Comparison of ENCODE assay signal across 21 cellular contexts in genomic region chr5:42621242-42621641, GRCh38.
DNase-seq lines count a peak whose midpoint lies in the region; ATAC-seq and TF ChIP-seq lines count a peak whose summit lies in the region.
"Had no signal": no experiment of that assay in that cellular context is flagged by ENCODE, and none has a peak within 500 bp of the region (broad histone marks: within the 10 kb centered on the region; RNA-seq: fewer than 3 reads in every experiment).

No MANE protein-coding gene starts in this region.

- peak overlapping the region; percentile 66 for H3K27ac ChIP-seq in OCI-LY7 (ENCODE audit: low read depth, low read length, poor library complexity, severe bottlenecking)
- H3K27ac ChIP-seq in right lobe of liver, result peak overlapping the region in 2 of 3 donors; percentile 1 to 6
- no peak overlapping the region for H3K27ac ChIP-seq in RWPE1
- H3K27ac ChIP-seq: brain microvascular endothelial cell had no signal

- POLR2A ChIA-PET in OCI-LY7 (lab: Charles Lee) (interaction anchor here (0.6 to 1.5 kb wide), 5 partner anchors 8 to 55 kb away, joined by 3 to 4 read pairs (median 3); no protein-coding TSS in a partner anchor), Caco-2 (lab: Charles Lee) (no interaction called here), RWPE1 (lab: Yijun Ruan, JAX; ENCODE audit: low non-redundant PET) (no interaction called here)

- CTCF ChIA-PET in OCI-LY7 (lab: Charles Lee; ENCODE audit: unreplicated experiment), result interaction anchor here (0.9 kb wide), 1 partner anchor 9 kb away, joined by 3 read pairs; no protein-coding TSS in a partner anchor
- CTCF ChIA-PET in Caco-2 (lab: Charles Lee), result no interaction called here
- CTCF ChIA-PET in RWPE1 (lab: Yijun Ruan, JAX), result no interaction called here

- 39% methylated on average over 3 of the region's 3 CpGs for WGBS in right lobe of liver (ENCODE audit: insufficient coverage, low coverage, low lambda C conversion rate, missing lambda C conversion rate)

- H3K27me3 ChIP-seq in right lobe of liver, result no peaks in the 10 kb centered on the region
- H3K27me3 ChIP-seq in Caco-2 (replicated peaks; ENCODE audit: control insufficient read depth, insufficient read depth, low read length), result no peaks in the 10 kb centered on the region
- H3K27me3 ChIP-seq: brain microvascular endothelial cell had no signal

- peaks cover 24% of the 10 kb centered on the region for H3K4me1 ChIP-seq in OCI-LY7 (ENCODE audit: insufficient read depth, low read length, poor library complexity, severe bottlenecking)
- peaks cover 0 to 16% (median 3%) of the 10 kb centered on the region in 4 donors for H3K4me1 ChIP-seq in right lobe of liver
- no peaks in the 10 kb centered on the region for H3K4me1 ChIP-seq in Caco-2

- H3K4me2 ChIP-seq in OCI-LY7 (ENCODE audit: low read length), result peak overlapping the region; percentile 52

- intact Hi-C loops in OCI-LY7 (cut with micrococcal nuclease; ENCODE audit: unreplicated experiment), result no loop called here
- intact Hi-C loops in right lobe of liver (cut with DNase I), result no loop called here
- intact Hi-C loops in sciatic nerve (cut with DNase I), result no loop called here
- intact Hi-C loops in Caco-2 (cut with micrococcal nuclease; ENCODE audit: unreplicated experiment), result no loop called here

- no peaks in the 10 kb centered on the region for H3K36me3 Mint-ChIP-seq in Caco-2 (ENCODE audit: insufficient read depth, unreplicated experiment)
- H3K36me3 Mint-ChIP-seq: activated naive CD8-positive, alpha-beta T cell treated with anti-CD3 and anti-CD28 coated beads for 36 hours had no signal

- no peaks in the 10 kb centered on the region for H3K9me3 Mint-ChIP-seq in Caco-2 (ENCODE audit: unreplicated experiment)
- H3K9me3 Mint-ChIP-seq: activated naive CD8-positive, alpha-beta T cell treated with anti-CD3 and anti-CD28 coated beads for 36 hours; stimulated activated naive CD8-positive, alpha-beta T cell treated with anti-CD3 and anti-CD28 coated beads, Interleukin-15, amount 100 ng/mL, for 72 hours had no signal

- ATAC-seq in right lobe of liver (peak; percentile 46 to 76 (median 54)), sciatic nerve (peak; percentile 54), GM21786 (IDR thresholded peaks at IDR 0.05; ENCODE audit: unreplicated experiment) (no peak)
- ATAC-seq: GM12878; stimulated activated naive CD8-positive, alpha-beta T cell treated with anti-CD3 and anti-CD28 coated beads, Interleukin-15, amount 100 ng/mL, for 72 hours had no signal

- no peaks in the 10 kb centered on the region for H3K79me2 ChIP-seq in OCI-LY7 (ENCODE audit: insufficient read depth, low read depth, low read length)

- no peaks in the 10 kb centered on the region for H3K9me2 ChIP-seq in OCI-LY7 (ENCODE audit: insufficient read depth, low read length)

- no peak overlapping the region for H3K4me3 ChIP-seq in GM12865 (ENCODE audit: low read depth, low read length)
- no peak overlapping the region for H3K4me3 ChIP-seq in OCI-LY7 (ENCODE audit: low read depth, low read length, poor library complexity, severe bottlenecking)
- no peak overlapping the region for H3K4me3 ChIP-seq in right lobe of liver
- H3K4me3 ChIP-seq in Caco-2 (ENCODE audit: low read depth, low read length), result no peak overlapping the region
- H3K4me3 ChIP-seq: GM12878 had no signal

- H3K36me3 ChIP-seq in OCI-LY7 (ENCODE audit: insufficient read depth, low read length) (no peaks in the 10 kb centered on the region), right lobe of liver (no peaks in the 10 kb centered on the region), Caco-2 (ENCODE audit: control insufficient read depth, insufficient read depth, low read length) (no peaks in the 10 kb centered on the region)
- H3K36me3 ChIP-seq: brain microvascular endothelial cell had no signal

- no peak overlapping the region for H3K27ac Mint-ChIP-seq in Caco-2 (ENCODE audit: unreplicated experiment)
- H3K27ac Mint-ChIP-seq: activated naive CD8-positive, alpha-beta T cell treated with anti-CD3 and anti-CD28 coated beads for 36 hours; stimulated activated naive CD8-positive, alpha-beta T cell treated with anti-CD3 and anti-CD28 coated beads, Interleukin-15, amount 100 ng/mL, for 72 hours had no signal

- TF ChIP-seq CTCF in GM12865 (IDR thresholded peaks at IDR 0.05; ENCODE audit: insufficient read depth, low read depth, low read length, missing control alignments) (no peak), OCI-LY7 (conservative IDR thresholded peaks at IDR 0.05; ENCODE audit: low read length) (no peak), right lobe of liver (IDR thresholded peaks at IDR 0.05) (no peak), Caco-2 (IDR thresholded peaks at IDR 0.05; ENCODE audit: insufficient read depth in 1 of 2, low read depth in 1 of 2, low read length in 1 of 2, severe bottlenecking in 1 of 2, unreplicated experiment in 1 of 2) (no peak), RWPE1 (conservative IDR thresholded peaks at IDR 0.05; ENCODE audit: low read depth) (no peak)

- H3K27me3 Mint-ChIP-seq in Caco-2 (ENCODE audit: insufficient read depth, unreplicated experiment), result peaks cover under 1% of the 10 kb centered on the region

- H2AFZ ChIP-seq in OCI-LY7 (ENCODE audit: low read length), result peak overlapping the region; percentile 79

- H3K4me3 Mint-ChIP-seq in Caco-2 (ENCODE audit: unreplicated experiment), result no peak overlapping the region
- H3K4me3 Mint-ChIP-seq: activated naive CD8-positive, alpha-beta T cell treated with anti-CD3 and anti-CD28 coated beads for 36 hours; stimulated activated naive CD8-positive, alpha-beta T cell treated with anti-CD3 and anti-CD28 coated beads, Interleukin-15, amount 100 ng/mL, for 72 hours had no signal

- H3K4me1 Mint-ChIP-seq in Caco-2 (ENCODE audit: low read depth, unreplicated experiment), result no peaks in the 10 kb centered on the region
- H3K4me1 Mint-ChIP-seq: activated naive CD8-positive, alpha-beta T cell treated with anti-CD3 and anti-CD28 coated beads for 36 hours; stimulated activated naive CD8-positive, alpha-beta T cell treated with anti-CD3 and anti-CD28 coated beads, Interleukin-15, amount 100 ng/mL, for 72 hours had no signal

- TF ChIP-seq POLR2A in right lobe of liver (IDR thresholded peaks at IDR 0.05), result no peak

- BruUV-seq in OCI-LY7 (replicated peaks; lab: Mats Ljungman, UMichigan), result no TSS peak
- BruUV-seq in Caco-2 (replicated peaks; lab: Mats Ljungman, UMichigan), result no TSS peak

- no peaks in the 10 kb centered on the region for H4K20me1 ChIP-seq in OCI-LY7 (ENCODE audit: insufficient read depth, low read length)

- H3K9me3 ChIP-seq in OCI-LY7 (ENCODE audit: low read length) (no peaks in the 10 kb centered on the region), right lobe of liver (no peaks in the 10 kb centered on the region), Caco-2 (no peaks in the 10 kb centered on the region)

- DNase-seq in GM12865 (ENCODE audit: low read depth) (peak; percentile 13), OCI-LY7 (ENCODE audit: low spot score) (peak; percentile 62), right lobe of liver (no peak), sciatic nerve (ENCODE audit: low spot score) (no peak), Caco-2 (no peak), RWPE1 (ENCODE audit: low spot score) (no peak), 8988T (no peak)
- DNase-seq: activated CD4-positive, alpha-beta T cell treated with anti-CD3 and anti-CD28 coated beads, Interleukin-2, amount 50 U/mL, for 48 hours; activated naive CD8-positive, alpha-beta T cell treated with anti-CD3 and anti-CD28 coated beads for 36 hours; activated T-cell treated with anti-CD3 and anti-CD28 coated beads, Interleukin-2, amount 50 U/mL, for 48 hours; brain microvascular endothelial cell; dermis blood vessel endothelial cell; erythroblast; glutamatergic neuron; HCEC 1CT; NCI-H146; OCI-M1; stimulated activated CD4-positive, alpha-beta T cell treated with anti-CD3 and anti-CD28 coated beads, Interleukin-15, amount 100 ng/mL, for 24 hours; stimulated activated naive CD8-positive, alpha-beta T cell treated with anti-CD3 and anti-CD28 coated beads, Interleukin-15, amount 100 ng/mL, for 72 hours had no signal

Comparison
In these comparisons a context has a peak if more than half of its experiments do, and no peak if none do; other contexts are left out.
1. DNase-seq: peak in GM12865 (single experiment) and OCI-LY7 (single experiment); none in right lobe of liver (0 of 3), sciatic nerve (single experiment), Caco-2 (0 of 2), RWPE1 (single experiment) and 8988T (single experiment).